In genomic region chr15:89356634-89357298, GRCh38 we compare ENCODE assay signal across 7 cellular contexts. TPM values are rescaled to one million over a fixed set of nuclear protein-coding genes. Genes with fewer than 3 reads are reported as not detected.
A peak's percentile ranks its signal among the peaks of the same experiment; 100 is the strongest.
DNase-seq lines count a peak whose midpoint lies in the region; ATAC-seq and TF ChIP-seq lines count a peak whose summit lies in the region.

No MANE protein-coding gene starts in this region.

- H3K36me3 ChIP-seq in GM06990 (ENCODE audit: control insufficient read depth, insufficient read depth, low read length) (no peaks in the 10 kb centered on the region), MG63 (no peaks in the 10 kb centered on the region)

- peak; percentile 70 for TF ChIP-seq CTCF in GM06990 (IDR thresholded peaks at IDR 0.05; ENCODE audit: insufficient read depth, low read length, poor library complexity, severe bottlenecking)
- TF ChIP-seq CTCF in nephron progenitor cell (IDR thresholded peaks at IDR 0.05): peak; percentile 33

- no peak for DNase-seq in GM06990 (ENCODE audit: extremely low read depth, insufficient read length)
- DNase-seq in MG63: peak; percentile 33
- peak; percentile 32 for DNase-seq in activated CD4-positive, alpha-beta memory T cell treated with anti-CD3 and anti-CD28 coated beads, Interleukin-2, amount 10 ng/mL, durations not matched to agents 7 days and 5 days
- DNase-seq in nephron progenitor cell: no peak
- DNase-seq in Right ventricle myocardium superior: no peak
- DNase-seq in cortex of kidney (lab: John Stamatoyannopoulos, UW): no peak

- H3K9me3 Mint-ChIP-seq in activated CD4-positive, alpha-beta memory T cell treated with anti-CD3 and anti-CD28 coated beads, Interleukin-2, amount 10 ng/mL, durations not matched to agents 7 days and 5 days: no peaks in the 10 kb centered on the region
- H3K9me3 Mint-ChIP-seq in nephron progenitor cell: no peaks in the 10 kb centered on the region

- H3K4me3 ChIP-seq in GM06990 (replicated peaks; ENCODE audit: low read depth, low read length) (no peak overlapping the region), MG63 (no peak overlapping the region)

- CTCF ChIA-PET in activated CD4-positive, alpha-beta memory T cell treated with anti-CD3 and anti-CD28 coated beads, Interleukin-2, amount 10 ng/mL, durations not matched to agents 7 days and 5 days (lab: Charles Lee): interaction anchor here (0.6 to 5.3 kb wide), 14 partner anchors 11 to 150 kb away, joined by 3 to 142 read pairs (median 17); partner anchors contain the start of gene POLG

- H3K36me3 Mint-ChIP-seq in activated CD4-positive, alpha-beta memory T cell treated with anti-CD3 and anti-CD28 coated beads, Interleukin-2, amount 10 ng/mL, durations not matched to agents 7 days and 5 days (ENCODE audit: low read depth): no peaks in the 10 kb centered on the region
- no peaks in the 10 kb centered on the region for H3K36me3 Mint-ChIP-seq in nephron progenitor cell (ENCODE audit: low read depth)

- H3K27me3 ChIP-seq in GM06990 (replicated peaks; ENCODE audit: control insufficient read depth, insufficient read depth, low read length) (peaks cover 12% of the 10 kb centered on the region; the same call in 1 of the 2 replicates), MG63 (peaks cover 66% of the 10 kb centered on the region)

- peaks cover 10% of the 10 kb centered on the region for H3K4me1 Mint-ChIP-seq in activated CD4-positive, alpha-beta memory T cell treated with anti-CD3 and anti-CD28 coated beads, Interleukin-2, amount 10 ng/mL, durations not matched to agents 7 days and 5 days
- H3K4me1 Mint-ChIP-seq in nephron progenitor cell: no peaks in the 10 kb centered on the region

- no peak overlapping the region for H3K4me3 Mint-ChIP-seq in activated CD4-positive, alpha-beta memory T cell treated with anti-CD3 and anti-CD28 coated beads, Interleukin-2, amount 10 ng/mL, durations not matched to agents 7 days and 5 days
- H3K4me3 Mint-ChIP-seq in nephron progenitor cell: no peak overlapping the region

- intact Hi-C loops in Right ventricle myocardium superior (cut with DNase I): loop anchor here (5.0 kb wide), 1 partner anchor 201 kb away; no protein-coding TSS in a partner anchor

- no peak overlapping the region for H3K27ac Mint-ChIP-seq in activated CD4-positive, alpha-beta memory T cell treated with anti-CD3 and anti-CD28 coated beads, Interleukin-2, amount 10 ng/mL, durations not matched to agents 7 days and 5 days
- no peak overlapping the region for H3K27ac Mint-ChIP-seq in nephron progenitor cell

- H3K9me3 ChIP-seq in MG63: no peaks in the 10 kb centered on the region

- ATAC-seq in Right ventricle myocardium superior (ENCODE audit: poor library complexity) (no peak), HG02642 (IDR thresholded peaks at IDR 0.05; ENCODE audit: poor library complexity, unreplicated experiment) (no peak)

- POLR2A ChIA-PET in activated CD4-positive, alpha-beta memory T cell treated with anti-CD3 and anti-CD28 coated beads, Interleukin-2, amount 10 ng/mL, durations not matched to agents 7 days and 5 days (lab: Charles Lee): no interaction called here

- peaks cover 73% of the 10 kb centered on the region for H3K27me3 Mint-ChIP-seq in activated CD4-positive, alpha-beta memory T cell treated with anti-CD3 and anti-CD28 coated beads, Interleukin-2, amount 10 ng/mL, durations not matched to agents 7 days and 5 days
- H3K27me3 Mint-ChIP-seq in nephron progenitor cell (ENCODE audit: low read depth, poor library complexity): peaks cover 100% of the 10 kb centered on the region

RNA-seq across cellular contexts. Expression of gene POLG, which starts 22.1 kb away (rescaled TPM):
- 37.3 and 84.1 TPM in 2 replicates for total RNA-seq in MG63 (2014; rRNA removed; shearing (Covaris generic); ENCODE audit: low replicate concordance)
- total RNA-seq in activated CD4-positive, alpha-beta memory T cell treated with anti-CD3 and anti-CD28 coated beads, Interleukin-2, amount 10 ng/mL, durations not matched to agents 7 days and 5 days: 100 to 1,000 TPM; 106 to 109 TPM
- 36.9 TPM for total RNA-seq in Right ventricle myocardium superior

Comparison
In these comparisons a context has a peak if more than half of its experiments do, and no peak if none do; other contexts are left out.
1. DNase-seq: peak in MG63 (single experiment) and activated CD4-positive, alpha-beta memory T cell treated with anti-CD3 and anti-CD28 coated beads, Interleukin-2, amount 10 ng/mL, durations not matched to agents 7 days and 5 days (single experiment); none in GM06990 (single experiment), nephron progenitor cell (single experiment), Right ventricle myocardium superior (single experiment) and cortex of kidney (single experiment).